8 cellular contexts compared by ENCODE assay signal in genomic region chr3:72738752-72739520, GRCh38.
DNase-seq lines count a peak whose midpoint lies in the region; ATAC-seq and TF ChIP-seq lines count a peak whose summit lies in the region.

No MANE protein-coding gene starts in this region.

- intact Hi-C loops in left lung (cut with DNase I): no loop called here

- TF ChIP-seq CTCF in choroid plexus epithelial cell (conservative IDR thresholded peaks at IDR 0.05; ENCODE audit: low read depth, low read length): no peak
- TF ChIP-seq CTCF in left lung (IDR thresholded peaks at IDR 0.05): no peak

- H3K36me3 ChIP-seq in left lung: no peaks in the 10 kb centered on the region

- peak overlapping the region; percentile 74 for H3K4me3 Mint-ChIP-seq in activated CD4-positive, alpha-beta T cell treated with anti-CD3 and anti-CD28 coated beads, Interleukin-2, amount 10 ng/mL, durations not matched to agents 7 days and 5 days

- peaks cover 9% of the 10 kb centered on the region for H3K36me3 Mint-ChIP-seq in activated CD4-positive, alpha-beta T cell treated with anti-CD3 and anti-CD28 coated beads, Interleukin-2, amount 10 ng/mL, durations not matched to agents 7 days and 5 days (ENCODE audit: low read depth)

- H3K9me3 Mint-ChIP-seq in activated CD4-positive, alpha-beta T cell treated with anti-CD3 and anti-CD28 coated beads, Interleukin-2, amount 10 ng/mL, durations not matched to agents 7 days and 5 days: peaks cover 9% of the 10 kb centered on the region

- no peak overlapping the region for H3K27ac ChIP-seq in left lung

- POLR2A ChIA-PET in activated CD4-positive, alpha-beta T cell treated with anti-CD3 and anti-CD28 coated beads, Interleukin-2, amount 10 ng/mL, durations not matched to agents 7 days and 5 days (lab: Charles Lee): interaction anchor here (0.6 kb wide), 1 partner anchor 1120 kb away, joined by 7 read pairs; no protein-coding TSS in a partner anchor

- H3K27me3 Mint-ChIP-seq in activated CD4-positive, alpha-beta T cell treated with anti-CD3 and anti-CD28 coated beads, Interleukin-2, amount 10 ng/mL, durations not matched to agents 7 days and 5 days: no peaks in the 10 kb centered on the region

- H3K4me1 Mint-ChIP-seq in activated CD4-positive, alpha-beta T cell treated with anti-CD3 and anti-CD28 coated beads, Interleukin-2, amount 10 ng/mL, durations not matched to agents 7 days and 5 days: peaks cover 32% of the 10 kb centered on the region

- peak overlapping the region; percentile 92 for H3K27ac Mint-ChIP-seq in activated CD4-positive, alpha-beta T cell treated with anti-CD3 and anti-CD28 coated beads, Interleukin-2, amount 10 ng/mL, durations not matched to agents 7 days and 5 days

- H3K9me3 ChIP-seq in left lung: peaks cover 0 to 11% of the 10 kb centered on the region in 2 donors

- peaks cover 0 to 26% of the 10 kb centered on the region in 2 donors for H3K27me3 ChIP-seq in left lung

- H3K4me3 ChIP-seq in choroid plexus epithelial cell (ENCODE audit: low read depth, low read length): peak overlapping the region; percentile 52
- peak overlapping the region; percentile 28 to 42 for H3K4me3 ChIP-seq in left lung

- peaks cover 0 to 12% of the 10 kb centered on the region in 2 donors for H3K4me1 ChIP-seq in left lung

- ATAC-seq in GM19395 (IDR thresholded peaks at IDR 0.05; ENCODE audit: unreplicated experiment): peak; percentile 75
- ATAC-seq in left lung: peak; percentile 96
- ATAC-seq in GM21423 (IDR thresholded peaks at IDR 0.05; ENCODE audit: unreplicated experiment): no peak
- no peak for ATAC-seq in GM18511 (IDR thresholded peaks at IDR 0.05; ENCODE audit: unreplicated experiment)

- CTCF ChIA-PET in activated CD4-positive, alpha-beta T cell treated with anti-CD3 and anti-CD28 coated beads, Interleukin-2, amount 10 ng/mL, durations not matched to agents 7 days and 5 days (lab: Charles Lee): interaction anchor here (0.7 to 1.9 kb wide), 7 partner anchors 13 to 342 kb away, joined by 3 to 5 read pairs (median 3); no protein-coding TSS in a partner anchor

- DNase-seq in NCI-H1417 (lab: John Stamatoyannopoulos, UW) (peak; percentile 26 to 85 (median 78)), choroid plexus epithelial cell (ENCODE audit: low read depth) (peak; percentile 11), left lung (peak; percentile 60 to 92)
- DNase-seq in activated CD4-positive, alpha-beta T cell treated with anti-CD3 and anti-CD28 coated beads, Interleukin-2, amount 10 ng/mL, durations not matched to agents 7 days and 5 days: peak; percentile 72
- DNase-seq in stimulated activated CD4-positive, alpha-beta T cell treated with anti-CD3 and anti-CD28 coated beads, Interleukin-4, amount 100 ng/mL, for 24 hours: peak; percentile 68

Comparison
In these comparisons a context has a peak if more than half of its experiments do, and no peak if none do; other contexts are left out.
1. ATAC-seq: peak in GM19395 (single experiment) and left lung (single experiment); none in GM21423 (single experiment) and GM18511 (single experiment).
2. DNase-seq: peak in every context shown above with its lines; median percentile 78 in NCI-H1417; 76 in left lung; 72 in activated CD4-positive, alpha-beta T cell treated with anti-CD3 and anti-CD28 coated beads, Interleukin-2, amount 10 ng/mL, durations not matched to agents 7 days and 5 days; 68 in stimulated activated CD4-positive, alpha-beta T cell treated with anti-CD3 and anti-CD28 coated beads, Interleukin-4, amount 100 ng/mL, for 24 hours; 11 in choroid plexus epithelial cell.